Comparison of ENCODE assay signal across 8 cellular contexts in the genomic region with DNA sequence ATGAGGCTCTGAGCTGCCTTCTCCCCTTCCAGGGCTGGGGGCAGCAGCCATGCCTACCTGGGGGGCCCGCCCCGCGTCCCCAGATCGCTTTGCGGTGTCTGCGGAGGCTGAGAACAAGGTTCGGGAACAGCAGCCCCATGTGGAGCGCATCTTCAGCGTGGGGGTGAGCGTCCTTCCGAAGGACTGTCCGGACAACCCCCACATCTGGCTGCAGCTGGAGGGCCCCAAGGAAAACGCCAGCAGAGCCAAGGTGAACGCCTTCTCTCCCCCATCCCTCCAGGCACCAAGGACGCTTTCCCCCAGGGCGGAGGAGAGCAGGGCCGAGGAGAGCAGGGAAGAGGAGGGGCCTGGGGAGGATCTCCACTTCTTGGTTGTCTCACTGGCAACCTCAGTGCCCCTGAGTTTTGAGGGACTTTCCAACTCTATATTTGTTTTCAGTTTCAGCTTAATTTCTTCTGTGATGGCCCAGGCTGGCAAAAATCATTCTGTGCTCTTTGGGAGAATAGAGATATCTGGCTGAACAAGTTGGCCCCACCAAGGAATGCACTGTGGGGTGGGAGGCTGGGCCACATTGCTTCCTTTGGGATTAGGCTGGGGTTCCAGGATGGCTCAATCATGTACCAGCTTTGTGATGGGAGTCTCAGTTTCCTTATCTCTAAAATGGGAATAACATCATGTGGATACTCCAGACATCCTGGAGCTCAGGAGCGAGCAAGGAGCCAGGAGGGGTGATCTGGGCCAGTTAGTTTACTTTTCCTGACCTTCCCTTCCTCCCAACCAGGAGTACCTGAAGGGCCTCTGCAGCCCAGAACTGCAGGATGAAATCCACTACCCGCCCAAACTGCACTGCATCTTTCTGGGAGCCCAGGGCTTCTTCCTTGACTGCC. TPM values are rescaled to one million over a fixed set of nuclear protein-coding genes. Genes with fewer than 3 reads are reported as not detected.
A peak's percentile ranks its signal among the peaks of the same experiment; 100 is the strongest.
DNase-seq lines count a peak whose midpoint lies in the region; ATAC-seq and TF ChIP-seq lines count a peak whose summit lies in the region.

No MANE protein-coding gene starts in this region.

- intact Hi-C loops in mucosa of descending colon (cut with DNase I, micrococcal nuclease): loop anchor here (5.0 kb wide), 2 partner anchors 64 to 99 kb away; a partner anchor contains a TSS

- peak overlapping the region; percentile 54 for H3K4me3 ChIP-seq in mucosa of descending colon

- ATAC-seq in HG02943 (IDR thresholded peaks at IDR 0.05; ENCODE audit: low read depth, unreplicated experiment): peak; percentile 31
- peak; percentile 32 for ATAC-seq in mucosa of descending colon
- ATAC-seq in GM21528 (IDR thresholded peaks at IDR 0.05; ENCODE audit: low FRiP score, unreplicated experiment): no peak

- TF ChIP-seq CTCF in GM10266 (IDR thresholded peaks at IDR 0.05; ENCODE audit: control insufficient read depth, insufficient read depth, low read depth, missing control alignments) (no peak), mucosa of descending colon (IDR thresholded peaks at IDR 0.05) (no peak)

- peaks cover 46% of the 10 kb centered on the region for H3K4me1 ChIP-seq in mucosa of descending colon (ENCODE audit: low read depth)

- no peaks in the 10 kb centered on the region for H3K36me3 ChIP-seq in mucosa of descending colon (ENCODE audit: low read depth)

- H3K9me3 ChIP-seq in mucosa of descending colon: no peaks in the 10 kb centered on the region

- DNase-seq in GM10266 (ENCODE audit: extremely low spot score) (peak; percentile 81), dermis blood vessel endothelial cell (peak; percentile 47), mucosa of descending colon (peak; percentile 58 to 72 (median 67)), stromal cell of bone marrow (ENCODE audit: low read depth) (peak; percentile 57), globus pallidus (ENCODE audit: low spot score) (no peak)
- DNase-seq in activated CD4-positive, CD25-positive, alpha-beta regulatory T cell treated with anti-CD3 and anti-CD28 coated beads, Interleukin-2, amount 50 U/mL, for 16 hours (ENCODE audit: low read depth, low spot score): peak; percentile 46

RNA-seq across cellular contexts. Expression of a gene that starts 1.2 kb away (rescaled TPM):
- total RNA-seq in dermis blood vessel endothelial cell (55.5 and 67.0 TPM in 2 replicates), mucosa of descending colon (100 to 1,000 TPM in 1 of 3 donors, 10 to 100 TPM in 2; 85.9 to 102 (median 86.9) TPM)

RNA-seq across cellular contexts. Expression of a gene that starts 1.5 kb away (rescaled TPM):
- total RNA-seq in dermis blood vessel endothelial cell: 0.84 and 1.0 TPM in 2 replicates
- total RNA-seq in mucosa of descending colon: 1 to 10 TPM; 2.2 to 3.9 (median 2.6) TPM

RNA-seq across cellular contexts. Expression of a gene that starts 11.7 kb away (rescaled TPM):
- total RNA-seq in dermis blood vessel endothelial cell: 9.3 and 79.1 TPM in 2 replicates
- total RNA-seq in mucosa of descending colon: 10 to 100 TPM; 43.3 to 64.1 (median 47.1) TPM

RNA-seq across cellular contexts. Expression of a gene that starts 32.1 kb away (rescaled TPM):
- 12.6 and 17.0 TPM in 2 replicates for total RNA-seq in dermis blood vessel endothelial cell
- 10 to 100 TPM; 12.1 to 15.8 (median 13.4) TPM for total RNA-seq in mucosa of descending colon
